ENCODE assay signal across 13 cellular contexts in genomic region chr6:160355001-160355400, GRCh38. TPM values are rescaled to one million over a fixed set of nuclear protein-coding genes. Genes with fewer than 3 reads are reported as not detected.
DNase-seq lines count a peak whose midpoint lies in the region; ATAC-seq, FAIRE-seq and TF ChIP-seq lines count a peak whose summit lies in the region.
"Had no signal": no experiment of that assay in that cellular context is flagged by ENCODE, and none has a peak within 500 bp of the region (broad histone marks: within the 10 kb centered on the region; RNA-seq: fewer than 3 reads in every experiment).

No MANE protein-coding gene starts in this region.

- H3K27ac Mint-ChIP-seq in activated CD4-positive, alpha-beta memory T cell treated with anti-CD3 and anti-CD28 coated beads, Interleukin-2, amount 10 ng/mL, durations not matched to agents 7 days and 5 days = no peak overlapping the region
- H3K27ac Mint-ChIP-seq: activated naive CD8-positive, alpha-beta T cell had no signal

- H3K36me3 ChIP-seq in keratinocyte (ENCODE audit: control insufficient read depth in 2 of 2, extremely low read depth in 1 of 2, insufficient read depth in 2 of 2, low read length in 2 of 2) = no peaks in the 10 kb centered on the region
- H3K36me3 ChIP-seq: stomach had no signal

- POLR2A ChIA-PET in activated CD4-positive, alpha-beta memory T cell treated with anti-CD3 and anti-CD28 coated beads, Interleukin-2, amount 10 ng/mL, durations not matched to agents 7 days and 5 days (lab: Charles Lee) = no interaction called here

- no peaks in the 10 kb centered on the region for H3K9me1 ChIP-seq in keratinocyte (ENCODE audit: control insufficient read depth, extremely low read depth, insufficient read depth, low read length)

- DNase-seq in stimulated activated CD4-positive, alpha-beta T cell treated with anti-CD3 and anti-CD28 coated beads, Interleukin-15, amount 100 ng/mL, for 24 hours = peak; percentile 7
- no peak for DNase-seq in stimulated activated CD4-positive, alpha-beta T cell treated with anti-CD3 and anti-CD28 coated beads, Interleukin-4, amount 100 ng/mL, for 4 hours
- peak; percentile 43 for DNase-seq in activated CD4-positive, alpha-beta memory T cell treated with anti-CD3 and anti-CD28 coated beads, Interleukin-2, amount 10 ng/mL, durations not matched to agents 7 days and 5 days
- no peak for DNase-seq in keratinocyte (ENCODE audit: low read depth, low spot score)
- DNase-seq in urothelium cell line (ENCODE audit: low spot score) = peak; percentile 40
- no peak for DNase-seq in pons (ENCODE audit: low spot score)
- DNase-seq: NCI-H524 treated with DMSO at 0.1 percent for 48 hours, SK-N-SH, stomach had no signal

- no peaks in the 10 kb centered on the region for H3K27me3 ChIP-seq in keratinocyte (ENCODE audit: control insufficient read depth, extremely low read depth, insufficient read depth, low read length)

- CTCF ChIA-PET in activated CD4-positive, alpha-beta memory T cell treated with anti-CD3 and anti-CD28 coated beads, Interleukin-2, amount 10 ng/mL, durations not matched to agents 7 days and 5 days (lab: Charles Lee) = no interaction called here

- H3K27ac ChIP-seq in keratinocyte (ENCODE audit: control insufficient read depth, insufficient read depth, low read length) = peak overlapping the region; percentile 47
- H3K27ac ChIP-seq: stomach had no signal

- H3K4me2 ChIP-seq in keratinocyte (ENCODE audit: control insufficient read depth, extremely low read depth, insufficient read depth, low read depth, low read length) = peak overlapping the region; percentile 3
- H3K4me2 ChIP-seq: SK-N-SH had no signal

- H3K4me1 Mint-ChIP-seq in activated CD4-positive, alpha-beta memory T cell treated with anti-CD3 and anti-CD28 coated beads, Interleukin-2, amount 10 ng/mL, durations not matched to agents 7 days and 5 days = peaks cover 8% of the 10 kb centered on the region

- no peak overlapping the region for H3K4me3 ChIP-seq in keratinocyte (ENCODE audit: control insufficient read depth in 2 of 3, extremely low read depth in 1 of 3, insufficient read depth in 2 of 3, low read depth in 1 of 3, low read length in 3 of 3)
- H3K4me3 ChIP-seq: stomach had no signal

- no peaks in the 10 kb centered on the region for H3K9me3 ChIP-seq in keratinocyte (ENCODE audit: control insufficient read depth, low read depth, low read length)
- H3K9me3 ChIP-seq: SK-N-SH, stomach had no signal

- H3K27me3 Mint-ChIP-seq in activated CD4-positive, alpha-beta memory T cell treated with anti-CD3 and anti-CD28 coated beads, Interleukin-2, amount 10 ng/mL, durations not matched to agents 7 days and 5 days = peaks cover 25% of the 10 kb centered on the region

- H3K4me1 ChIP-seq in keratinocyte (ENCODE audit: control insufficient read depth, extremely low read depth, insufficient read depth, low read length) = peaks cover 7% of the 10 kb centered on the region

- H4K20me1 ChIP-seq in keratinocyte (ENCODE audit: control insufficient read depth, extremely low read depth, insufficient read depth, low read length) = no peaks in the 10 kb centered on the region

- TF ChIP-seq CTCF in keratinocyte (optimal IDR thresholded peaks at IDR 0.05 in 1 of 3, IDR thresholded peaks at IDR 0.05 in 1 of 3, conservative IDR thresholded peaks at IDR 0.05 in 1 of 3; ENCODE audit: extremely low read depth in 1 of 3, insufficient read depth in 2 of 3, low read length in 3 of 3) = no peak

- dilution Hi-C loops in keratinocyte (cut with MboI; ENCODE audit: extremely low pct_ligation_motif_present, low sequenced_read_pairs) = no loop called here

- peak overlapping the region; percentile 76 for H2AFZ ChIP-seq in keratinocyte (ENCODE audit: control insufficient read depth, low read length)

- no peak overlapping the region for H3K4me3 Mint-ChIP-seq in activated CD4-positive, alpha-beta memory T cell treated with anti-CD3 and anti-CD28 coated beads, Interleukin-2, amount 10 ng/mL, durations not matched to agents 7 days and 5 days
- H3K4me3 Mint-ChIP-seq: activated naive CD8-positive, alpha-beta T cell had no signal

- no peaks in the 10 kb centered on the region for H3K9me3 Mint-ChIP-seq in activated CD4-positive, alpha-beta memory T cell treated with anti-CD3 and anti-CD28 coated beads, Interleukin-2, amount 10 ng/mL, durations not matched to agents 7 days and 5 days

- peak; percentile 89 for FAIRE-seq in keratinocyte (lab: Jason Lieb, UNC)
- no peak for FAIRE-seq in urothelium cell line (lab: Jason Lieb, UNC)

- no peaks in the 10 kb centered on the region for H3K79me2 ChIP-seq in keratinocyte (ENCODE audit: control insufficient read depth, insufficient read depth, low read length)

- H3K36me3 Mint-ChIP-seq in activated CD4-positive, alpha-beta memory T cell treated with anti-CD3 and anti-CD28 coated beads, Interleukin-2, amount 10 ng/mL, durations not matched to agents 7 days and 5 days (ENCODE audit: low read depth) = no peaks in the 10 kb centered on the region
- H3K36me3 Mint-ChIP-seq: activated naive CD8-positive, alpha-beta T cell had no signal

- H3K9ac ChIP-seq in keratinocyte (ENCODE audit: control insufficient read depth, extremely low read depth, insufficient read depth, low read length) = no peak overlapping the region
- H3K9ac ChIP-seq: SK-N-SH had no signal

- ATAC-seq in SK-N-SH treated with all-trans-retinoic acid at 6 μM for 48 hours = no peak
- ATAC-seq in GM18868 (IDR thresholded peaks at IDR 0.05; ENCODE audit: unreplicated experiment) = no peak

TF ChIP-seq in SK-N-SH treated with all-trans-retinoic acid at 6 μM for 48 hours, 23 proteins besides CTCF, POLR2A, EP300 and RAD21 (continues in another document):
- no peak for TF ChIP-seq CSDC2 (CRISPR knock-in tag; IDR thresholded peaks at IDR 0.05)
- no peak for TF ChIP-seq ZFP30 (CRISPR knock-in tag; IDR thresholded peaks at IDR 0.05)
- TF ChIP-seq TCF4 (CRISPR knock-in tag; IDR thresholded peaks at IDR 0.05; ENCODE audit: borderline replicate concordance) = no peak
- no peak for TF ChIP-seq TOX (CRISPR knock-in tag; IDR thresholded peaks at IDR 0.05; ENCODE audit: borderline replicate concordance)
- TF ChIP-seq OSR1 (CRISPR knock-in tag; IDR thresholded peaks at IDR 0.05) = no peak
- TF ChIP-seq, protein P1, sequence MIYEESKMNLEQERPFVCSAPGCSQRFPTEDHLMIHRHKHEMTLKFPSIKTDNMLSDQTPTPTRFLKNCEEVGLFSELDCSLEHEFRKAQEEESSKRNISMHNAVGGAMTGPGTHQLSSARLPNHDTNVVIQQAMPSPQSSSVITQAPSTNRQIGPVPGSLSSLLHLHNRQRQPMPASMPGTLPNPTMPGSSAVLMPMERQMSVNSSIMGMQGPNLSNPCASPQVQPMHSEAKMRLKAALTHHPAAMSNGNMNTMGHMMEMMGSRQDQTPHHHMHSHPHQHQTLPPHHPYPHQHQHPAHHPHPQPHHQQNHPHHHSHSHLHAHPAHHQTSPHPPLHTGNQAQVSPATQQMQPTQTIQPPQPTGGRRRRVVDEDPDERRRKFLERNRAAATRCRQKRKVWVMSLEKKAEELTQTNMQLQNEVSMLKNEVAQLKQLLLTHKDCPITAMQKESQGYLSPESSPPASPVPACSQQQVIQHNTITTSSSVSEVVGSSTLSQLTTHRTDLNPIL (CRISPR knock-in tag; IDR thresholded peaks at IDR 0.05; ENCODE audit: low read depth) = no peak
- TF ChIP-seq CSRNP3 (CRISPR knock-in tag; IDR thresholded peaks at IDR 0.05) = no peak
- TF ChIP-seq ZNF70 (CRISPR knock-in tag; IDR thresholded peaks at IDR 0.05) = no peak
- TF ChIP-seq SNAI2 (CRISPR knock-in tag; IDR thresholded peaks at IDR 0.05) = no peak
- TF ChIP-seq, protein P2, sequence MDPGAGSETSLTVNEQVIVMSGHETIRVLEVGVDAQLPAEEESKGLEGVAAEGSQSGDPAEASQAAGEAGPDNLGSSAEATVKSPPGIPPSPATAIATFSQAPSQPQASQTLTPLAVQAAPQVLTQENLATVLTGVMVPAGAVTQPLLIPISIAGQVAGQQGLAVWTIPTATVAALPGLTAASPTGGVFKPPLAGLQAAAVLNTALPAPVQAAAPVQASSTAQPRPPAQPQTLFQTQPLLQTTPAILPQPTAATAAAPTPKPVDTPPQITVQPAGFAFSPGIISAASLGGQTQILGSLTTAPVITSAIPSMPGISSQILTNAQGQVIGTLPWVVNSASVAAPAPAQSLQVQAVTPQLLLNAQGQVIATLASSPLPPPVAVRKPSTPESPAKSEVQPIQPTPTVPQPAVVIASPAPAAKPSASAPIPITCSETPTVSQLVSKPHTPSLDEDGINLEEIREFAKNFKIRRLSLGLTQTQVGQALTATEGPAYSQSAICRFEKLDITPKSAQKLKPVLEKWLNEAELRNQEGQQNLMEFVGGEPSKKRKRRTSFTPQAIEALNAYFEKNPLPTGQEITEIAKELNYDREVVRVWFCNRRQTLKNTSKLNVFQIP (CRISPR knock-in tag; IDR thresholded peaks at IDR 0.05; ENCODE audit: borderline replicate concordance, low read depth) = no peak
- TF ChIP-seq ZNF8 (CRISPR knock-in tag; IDR thresholded peaks at IDR 0.05) = no peak
- no peak for TF ChIP-seq ZNF565 (CRISPR knock-in tag; conservative IDR thresholded peaks at IDR 0.05; ENCODE audit: low read depth)

RNA-seq across cellular contexts. Expression of gene SLC22A3, which starts 6.8 kb away (rescaled TPM):
- total RNA-seq in activated CD4-positive, alpha-beta memory T cell treated with anti-CD3 and anti-CD28 coated beads, Interleukin-2, amount 10 ng/mL, durations not matched to agents 7 days and 5 days = not detected
- 1.8 to 3.1 TPM (median 1.9 TPM) in 3 replicates for polyA plus RNA-seq in keratinocyte
- polyA plus RNA-seq in keratinocyte (2011; ENCODE audit: low read depth) = 2.3 TPM
- 1.3 and 1.8 TPM in 2 replicates for polyA plus RNA-seq in keratinocyte (2011; cell fraction: cytosol; rRNA removed)
- 6.6 and 7.0 TPM in 2 replicates for polyA plus RNA-seq in keratinocyte (2011; cell fraction: nucleus; rRNA removed)
- 1.6 and 7.3 TPM in 2 replicates for polyA plus RNA-seq in keratinocyte (2012; ENCODE audit: low replicate concordance)
- polyA minus RNA-seq in keratinocyte = 1.6 to 2.1 TPM (median 1.7 TPM) in 3 replicates
- polyA minus RNA-seq in keratinocyte (2011; cell fraction: cytosol; rRNA and poly(A)+ RNA removed) = 1.7 TPM
- 2.1 and 3.7 TPM in 2 replicates for polyA minus RNA-seq in keratinocyte (2011; cell fraction: nucleus; rRNA and poly(A)+ RNA removed)
- total RNA-seq: myocyte had no signal
- polyA plus RNA-seq: SK-N-SH had no signal

Comparison
In these comparisons a context has a peak if more than half of its experiments do, and no peak if none do; other contexts are left out.
1. DNase-seq: peak in stimulated activated CD4-positive, alpha-beta T cell treated with anti-CD3 and anti-CD28 coated beads, Interleukin-15, amount 100 ng/mL, for 24 hours (single experiment), activated CD4-positive, alpha-beta memory T cell treated with anti-CD3 and anti-CD28 coated beads, Interleukin-2, amount 10 ng/mL, durations not matched to agents 7 days and 5 days (single experiment) and urothelium cell line (single experiment); none in stimulated activated CD4-positive, alpha-beta T cell treated with anti-CD3 and anti-CD28 coated beads, Interleukin-4, amount 100 ng/mL, for 4 hours (0 of 2), keratinocyte (single experiment) and pons (single experiment).